In genomic region chr10:96406091-96406490, GRCh38 we compare ENCODE assay signal across 35 cellular contexts. TPM values are rescaled to one million over a fixed set of nuclear protein-coding genes. Genes with fewer than 3 reads are reported as not detected.
"Had no signal": no experiment of that assay in that cellular context is flagged by ENCODE, and none has a peak within 500 bp of the region (broad histone marks: within the 10 kb centered on the region; RNA-seq: fewer than 3 reads in every experiment).

No MANE protein-coding gene starts in this region.

- H3K27ac ChIP-seq: colonic mucosa, esophagus squamous epithelium, heart right ventricle, ovary, psoas muscle, skin epidermis, spleen, testis, tibial artery had no signal

- H3K27ac Mint-ChIP-seq: naive thymus-derived CD4-positive, alpha-beta T cell; type B pancreatic cell had no signal

- H3K4me1 Mint-ChIP-seq: central memory CD8-positive, alpha-beta T cell; naive thymus-derived CD4-positive, alpha-beta T cell had no signal

- H3K9me3 Mint-ChIP-seq: central memory CD8-positive, alpha-beta T cell; naive thymus-derived CD4-positive, alpha-beta T cell; nephron; type B pancreatic cell had no signal

- H3K4me3 ChIP-seq: colonic mucosa, esophagus squamous epithelium, heart right ventricle, ovary, psoas muscle, skin epidermis, spleen, testis, tibial artery had no signal

- FAIRE-seq: endometrium, islet of Langerhans, urothelium cell line had no signal

- ATAC-seq: heart right ventricle; naive thymus-derived CD4-positive, alpha-beta T cell; psoas muscle; right cardiac atrium had no signal

- H3K36me3 ChIP-seq: colonic mucosa, esophagus squamous epithelium, heart right ventricle, ovary, spleen, tibial artery had no signal

- H3K4me3 Mint-ChIP-seq: central memory CD8-positive, alpha-beta T cell; naive thymus-derived CD4-positive, alpha-beta T cell; nephron; type B pancreatic cell had no signal

- H3K9me3 ChIP-seq: colonic mucosa, esophagus squamous epithelium, heart right ventricle, ovary, psoas muscle, spleen, testis, tibial artery had no signal

- H3K27me3 ChIP-seq: colonic mucosa, ovary, testis had no signal

- H3K4me1 ChIP-seq: colonic mucosa, psoas muscle, testis, tibial artery had no signal

- H3K36me3 Mint-ChIP-seq: naive thymus-derived CD4-positive, alpha-beta T cell; type B pancreatic cell had no signal

- DNase-seq: colonic mucosa; dermis blood vessel endothelial cell; effector memory CD4-positive, alpha-beta T cell; erythroblast; esophagus squamous epithelium; foreskin melanocyte; glutamatergic neuron; heart right ventricle; hippocampal formation; mesenchymal stem cell; midbrain; naive thymus-derived CD4-positive, alpha-beta T cell; occipital lobe; ovary; posterior cingulate gyrus; psoas muscle; right cardiac atrium; spleen; stimulated activated CD4-positive, alpha-beta T cell treated with anti-CD3 and anti-CD28 coated beads, Interleukin-2, amount 100 ng/mL, for 48 hours; stimulated activated CD8-positive, alpha-beta memory T cell treated with anti-CD3 and anti-CD28 coated beads, Interleukin-4, amount 100 ng/mL, for 48 hours; stimulated activated naive CD4-positive, alpha-beta T cell; substantia nigra; testis had no signal

RNA-seq across cellular contexts. Expression of gene OPALIN, which starts 47.3 kb away (rescaled TPM):
- total RNA-seq: chondrocyte; colonic mucosa; dermis blood vessel endothelial cell; esophagus squamous epithelium; heart right ventricle; lower leg skin; lung microvascular endothelial cell; mucosa of gallbladder; naive thymus-derived CD4-positive, alpha-beta T cell; occipital lobe; ovary; psoas muscle; right cardiac atrium; spleen; testis had no signal
- polyA plus RNA-seq: heart right ventricle; naive thymus-derived CD4-positive, alpha-beta T cell; right cardiac atrium; spleen had no signal
